In the genomic region with DNA sequence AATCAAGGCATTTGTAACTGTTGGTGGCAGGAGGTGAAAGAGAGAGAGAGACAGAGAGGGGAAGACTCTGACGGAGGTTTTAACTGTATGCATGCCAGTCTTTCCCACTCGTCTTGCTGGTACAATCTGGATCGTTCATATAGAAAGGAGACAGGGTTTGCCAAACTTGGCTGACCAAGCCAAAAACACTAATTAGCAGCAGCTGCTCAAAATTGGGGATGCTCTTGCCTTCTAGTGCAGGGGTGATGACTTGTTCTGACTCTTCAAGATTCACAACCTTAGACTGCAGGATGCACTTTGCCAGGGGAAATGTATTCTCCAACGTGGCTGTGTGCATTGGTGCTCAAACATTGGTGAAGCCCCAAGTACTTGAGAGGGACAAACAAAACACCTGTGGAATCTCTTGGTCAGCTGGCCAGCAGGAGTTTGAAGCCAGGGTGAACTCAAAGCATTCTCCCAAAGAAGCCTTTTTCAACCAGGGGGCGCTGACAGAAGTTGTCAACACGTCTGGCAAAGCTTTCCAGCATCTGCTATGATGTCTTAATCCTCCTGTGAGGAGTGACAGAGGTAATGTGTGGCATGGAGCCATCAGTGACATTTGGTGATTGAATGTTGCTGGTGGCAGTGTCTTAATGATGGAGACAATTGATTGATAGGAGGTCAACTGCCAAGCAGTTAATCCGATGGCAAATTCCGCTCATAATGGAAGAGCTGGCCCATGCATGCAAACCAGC, we compare ENCODE assay signal across 1 cellular context.
TF ChIP-seq lines count a peak whose summit lies in the region.

No MANE protein-coding gene starts in this region.

TF ChIP-seq in WTC11, 78 proteins besides CTCF, POLR2A, EP300 and RAD21 (continued from another document):
- TF ChIP-seq ZNF425 (CRISPR knock-in tag; conservative IDR thresholded peaks at IDR 0.05), result no peak
- no peak for TF ChIP-seq SOX15 (CRISPR knock-in tag; IDR thresholded peaks at IDR 0.05)
- TF ChIP-seq ZNF138 (CRISPR knock-in tag; conservative IDR thresholded peaks at IDR 0.05), result no peak
- no peak for TF ChIP-seq EMX1 (CRISPR knock-in tag; IDR thresholded peaks at IDR 0.05)
- TF ChIP-seq, protein P1, sequence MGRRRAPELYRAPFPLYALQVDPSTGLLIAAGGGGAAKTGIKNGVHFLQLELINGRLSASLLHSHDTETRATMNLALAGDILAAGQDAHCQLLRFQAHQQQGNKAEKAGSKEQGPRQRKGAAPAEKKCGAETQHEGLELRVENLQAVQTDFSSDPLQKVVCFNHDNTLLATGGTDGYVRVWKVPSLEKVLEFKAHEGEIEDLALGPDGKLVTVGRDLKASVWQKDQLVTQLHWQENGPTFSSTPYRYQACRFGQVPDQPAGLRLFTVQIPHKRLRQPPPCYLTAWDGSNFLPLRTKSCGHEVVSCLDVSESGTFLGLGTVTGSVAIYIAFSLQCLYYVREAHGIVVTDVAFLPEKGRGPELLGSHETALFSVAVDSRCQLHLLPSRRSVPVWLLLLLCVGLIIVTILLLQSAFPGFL (CRISPR knock-in tag; IDR thresholded peaks at IDR 0.05; ENCODE audit: borderline replicate concordance), result no peak
- TF ChIP-seq ZNF416 (CRISPR knock-in tag; IDR thresholded peaks at IDR 0.05), result no peak
- no peak for TF ChIP-seq ZNF121 (CRISPR knock-in tag; IDR thresholded peaks at IDR 0.05)
- no peak for TF ChIP-seq ZNF263 (CRISPR knock-in tag; IDR thresholded peaks at IDR 0.05; ENCODE audit: low read depth)
- TF ChIP-seq RORB (CRISPR knock-in tag; IDR thresholded peaks at IDR 0.05), result no peak
- no peak for TF ChIP-seq HMGA2 (CRISPR knock-in tag; IDR thresholded peaks at IDR 0.05)
- TF ChIP-seq GRHL2 (CRISPR knock-in tag; IDR thresholded peaks at IDR 0.05; ENCODE audit: insufficient replicate concordance, severe bottlenecking), result no peak
- no peak for TF ChIP-seq JUN (CRISPR knock-in tag; IDR thresholded peaks at IDR 0.05)
- TF ChIP-seq ARID4B (CRISPR knock-in tag; IDR thresholded peaks at IDR 0.05; ENCODE audit: borderline replicate concordance), result no peak
- TF ChIP-seq TEAD1 (CRISPR knock-in tag; IDR thresholded peaks at IDR 0.05), result no peak
- TF ChIP-seq CBFB (CRISPR knock-in tag; IDR thresholded peaks at IDR 0.05; ENCODE audit: low read depth), result no peak
